In genomic region chr10:52746169-52746568, GRCh38 we compare ENCODE assay signal across 33 cellular contexts. TPM values are rescaled to one million over a fixed set of nuclear protein-coding genes. Genes with fewer than 3 reads are reported as not detected.
DNase-seq lines count a peak whose midpoint lies in the region; ATAC-seq, FAIRE-seq and TF ChIP-seq lines count a peak whose summit lies in the region.
"Had no signal": no experiment of that assay in that cellular context is flagged by ENCODE, and none has a peak within 500 bp of the region (broad histone marks: within the 10 kb centered on the region; RNA-seq: fewer than 3 reads in every experiment).

No MANE protein-coding gene starts in this region.

- TF ChIP-seq CTCF in SK-N-SH (IDR thresholded peaks at IDR 0.05) (no peak; the same call in 1 of the 2 replicates), MM.1S (IDR thresholded peaks at IDR 0.05; ENCODE audit: low read length) (peak; percentile 12; the same call in 1 of the 2 replicates), WERI-Rb-1 (IDR thresholded peaks at IDR 0.05; ENCODE audit: low read depth, low read length) (peak; percentile 32; the same call in 1 of the 2 replicates), ascending aorta (IDR thresholded peaks at IDR 0.05) (no peak)

- H3K4me3 ChIP-seq in SK-N-SH (ENCODE audit: low read depth in 2 of 2, low read length in 1 of 2), result no peak overlapping the region
- no peak overlapping the region for H3K4me3 ChIP-seq in MM.1S (ENCODE audit: low read length)
- no peak overlapping the region for H3K4me3 ChIP-seq in WERI-Rb-1 (ENCODE audit: low read depth, low read length)
- no peak overlapping the region for H3K4me3 ChIP-seq in small intestine (ENCODE audit: low read depth in 1 of 2, low read length in 2 of 2)
- H3K4me3 ChIP-seq in ascending aorta, result no peak overlapping the region
- H3K4me3 ChIP-seq: ovary, suprapubic skin had no signal

- no peak overlapping the region for H3K27ac ChIP-seq in SK-N-SH (ENCODE audit: low read depth in 2 of 2, low read length in 1 of 2)
- H3K27ac ChIP-seq in MM.1S (ENCODE audit: low read length), result no peak overlapping the region
- no peak overlapping the region for H3K27ac ChIP-seq in WERI-Rb-1
- H3K27ac ChIP-seq in small intestine (ENCODE audit: low read depth in 1 of 2, low read length in 1 of 2), result no peak overlapping the region
- no peak overlapping the region for H3K27ac ChIP-seq in ascending aorta
- H3K27ac ChIP-seq: ovary, suprapubic skin had no signal

- H3K4me1 ChIP-seq in SK-N-SH (ENCODE audit: control insufficient read depth in 1 of 2, insufficient read depth in 2 of 2, low read depth in 1 of 2, low read length in 1 of 2) (peaks cover 0 to 5% of the 10 kb centered on the region in 2 experiments; a peak in 1 of 4 replicates), MM.1S (ENCODE audit: low read length) (no peaks in the 10 kb centered on the region), small intestine (ENCODE audit: control insufficient read depth in 2 of 2, insufficient read depth in 1 of 2, low read depth in 1 of 2, low read length in 1 of 2) (no peaks in the 10 kb centered on the region), ascending aorta (no peaks in the 10 kb centered on the region)
- H3K4me1 ChIP-seq: suprapubic skin had no signal

- no peaks in the 10 kb centered on the region for H4K20me1 ChIP-seq in SK-N-SH (ENCODE audit: insufficient read depth)
- H4K20me1 ChIP-seq in MM.1S (ENCODE audit: insufficient read depth, low read length), result no peaks in the 10 kb centered on the region

- H3K9me3 ChIP-seq in SK-N-SH, result no peaks in the 10 kb centered on the region
- no peaks in the 10 kb centered on the region for H3K9me3 ChIP-seq in MM.1S (replicated peaks; ENCODE audit: insufficient read depth, low read length)
- H3K9me3 ChIP-seq in WERI-Rb-1 (ENCODE audit: severe bottlenecking), result no peaks in the 10 kb centered on the region
- H3K9me3 ChIP-seq in small intestine (ENCODE audit: control insufficient read depth, low read depth), result no peaks in the 10 kb centered on the region
- no peaks in the 10 kb centered on the region for H3K9me3 ChIP-seq in ascending aorta
- H3K9me3 ChIP-seq: ovary, suprapubic skin had no signal

- H3K4me3 Mint-ChIP-seq in stimulated activated effector memory CD8-positive, alpha-beta T cell treated with anti-CD3 and anti-CD28 coated beads, Interleukin-12 subunit alpha, Interleukin-12 subunit beta, amount 100 ng/mL, for 72 hours, result no peak overlapping the region
- H3K4me3 Mint-ChIP-seq: activated naive CD8-positive, alpha-beta T cell; activated T-cell treated with anti-CD3 and anti-CD28 coated beads, Interleukin-2, amount 50 U/mL, for 24 hours had no signal

- TF ChIP-seq RAD21 in SK-N-SH (IDR thresholded peaks at IDR 0.05; ENCODE audit: low read length), result no peak

- H3K9me2 ChIP-seq in SK-N-SH, result no peaks in the 10 kb centered on the region
- no peaks in the 10 kb centered on the region for H3K9me2 ChIP-seq in MM.1S (replicated peaks; ENCODE audit: insufficient read depth, low read length)

- H3K4me2 ChIP-seq in SK-N-SH (no peak overlapping the region), MM.1S (ENCODE audit: low read depth, low read length) (no peak overlapping the region)

- H3K9ac ChIP-seq in SK-N-SH (no peak overlapping the region), MM.1S (ENCODE audit: low read length) (no peak overlapping the region)

- DNase-seq in SK-N-SH (no peak), MM.1S (no peak), WERI-Rb-1 (no peak), small intestine (peak; percentile 9), NCI-H2196 (lab: John Stamatoyannopoulos, UW; ENCODE audit: unreplicated experiment) (no peak), ascending aorta (ENCODE audit: low spot score in 2 of 2) (no peak)
- DNase-seq in stimulated activated effector memory CD8-positive, alpha-beta T cell treated with anti-CD3 and anti-CD28 coated beads, Interleukin-12 subunit alpha, Interleukin-12 subunit beta, amount 100 ng/mL, for 72 hours (ENCODE audit: low spot score in 2 of 2), result no peak
- DNase-seq: 8988T; activated CD4-positive, alpha-beta T cell treated with anti-CD3 and anti-CD28 coated beads, Interleukin-2, amount 50 U/mL, for 1 hour; activated CD4-positive, CD25-positive, alpha-beta regulatory T cell; activated effector memory CD4-positive, alpha-beta T cell treated with anti-CD3 and anti-CD28 coated beads, Interleukin-2, amount 50 U/mL, for 16 hours; activated T-cell treated with anti-CD3 and anti-CD28 coated beads, Interleukin-2, amount 50 U/mL, for 24 hours; effector CD4-positive, alpha-beta T cell; Kasumi-1; NCI-H1092; NCI-H1694; NCI-H2171; NCI-H524; ovary; SHP77 treated with DMSO at 0.1 percent for 48 hours; stimulated activated naive CD4-positive, alpha-beta T cell treated with Interleukin-2 at 50 U/mL for 16 hours; T-helper 9 cell had no signal

- WGBS in SK-N-SH (ENCODE audit: low lambda C conversion rate), result 35% methylated on average over 5 of the region's 5 CpGs
- 63 to 84% (median 67%) methylated on average over 5 of the region's 5 CpGs for WGBS in small intestine, 3 donors

- no peaks in the 10 kb centered on the region for H3K36me3 ChIP-seq in SK-N-SH (replicated peaks in 1 of 2; ENCODE audit: control insufficient read depth in 1 of 2, insufficient read depth in 2 of 2, low read length in 1 of 2)
- no peaks in the 10 kb centered on the region for H3K36me3 ChIP-seq in MM.1S (replicated peaks; ENCODE audit: insufficient read depth, low read length)
- H3K36me3 ChIP-seq in WERI-Rb-1, result no peaks in the 10 kb centered on the region
- no peaks in the 10 kb centered on the region for H3K36me3 ChIP-seq in small intestine (ENCODE audit: control insufficient read depth in 2 of 2, insufficient read depth in 2 of 2, low read length in 2 of 2)
- H3K36me3 ChIP-seq in ascending aorta, result no peaks in the 10 kb centered on the region
- H3K36me3 ChIP-seq: ovary, suprapubic skin had no signal

- no peaks in the 10 kb centered on the region for H3K79me2 ChIP-seq in SK-N-SH (ENCODE audit: insufficient read depth)
- no peaks in the 10 kb centered on the region for H3K79me2 ChIP-seq in MM.1S (ENCODE audit: low read length)

- no peak for FAIRE-seq in small intestine (lab: Jason Lieb, UNC)
- FAIRE-seq: colon, RCC 7860 had no signal

- H3K27me3 ChIP-seq in SK-N-SH (ENCODE audit: insufficient read depth) (no peaks in the 10 kb centered on the region), MM.1S (replicated peaks; ENCODE audit: insufficient read depth, low read length) (no peaks in the 10 kb centered on the region), WERI-Rb-1 (ENCODE audit: insufficient read depth, low read depth, severe bottlenecking) (no peaks in the 10 kb centered on the region), small intestine (ENCODE audit: control insufficient read depth in 2 of 2, insufficient read depth in 2 of 2, low read length in 2 of 2) (no peaks in the 10 kb centered on the region), ascending aorta (no peaks in the 10 kb centered on the region)
- H3K27me3 ChIP-seq: ovary, suprapubic skin had no signal

- H3F3A ChIP-seq in SK-N-SH (replicated peaks; ENCODE audit: insufficient read depth) (no peaks in the 10 kb centered on the region), MM.1S (ENCODE audit: insufficient read depth, low read length) (no peaks in the 10 kb centered on the region)

- CTCF ChIA-PET in SK-N-SH (lab: Yijun Ruan, JAX), result interaction anchor here (1.0 to 2.2 kb wide), 3 partner anchors 33 to 102 kb away, joined by 3 to 10 read pairs (median 7); no protein-coding TSS in a partner anchor

- no peak overlapping the region for H3K27ac Mint-ChIP-seq in stimulated activated effector memory CD8-positive, alpha-beta T cell treated with anti-CD3 and anti-CD28 coated beads, Interleukin-12 subunit alpha, Interleukin-12 subunit beta, amount 100 ng/mL, for 72 hours
- H3K27ac Mint-ChIP-seq: activated naive CD8-positive, alpha-beta T cell; activated T-cell treated with anti-CD3 and anti-CD28 coated beads, Interleukin-2, amount 50 U/mL, for 24 hours had no signal

- POLR2A ChIA-PET in SK-N-SH (lab: Yijun Ruan, JAX), result no interaction called here

- intact Hi-C loops in ascending aorta (cut with DNase I), result no loop called here

- TF ChIP-seq EP300 in SK-N-SH (IDR thresholded peaks at IDR 0.05; ENCODE audit: borderline replicate concordance in 1 of 2, low read depth in 1 of 2, low read length in 1 of 2), result no peak

- no peaks in the 10 kb centered on the region for H3K36me3 Mint-ChIP-seq in stimulated activated effector memory CD8-positive, alpha-beta T cell treated with anti-CD3 and anti-CD28 coated beads, Interleukin-12 subunit alpha, Interleukin-12 subunit beta, amount 100 ng/mL, for 72 hours
- H3K36me3 Mint-ChIP-seq: activated naive CD8-positive, alpha-beta T cell had no signal

- no peaks in the 10 kb centered on the region for H3K4me1 Mint-ChIP-seq in stimulated activated effector memory CD8-positive, alpha-beta T cell treated with anti-CD3 and anti-CD28 coated beads, Interleukin-12 subunit alpha, Interleukin-12 subunit beta, amount 100 ng/mL, for 72 hours

- H2AFZ ChIP-seq in SK-N-SH (ENCODE audit: low read depth) (no peak overlapping the region), MM.1S (ENCODE audit: low read length) (no peak overlapping the region)

- ATAC-seq in SK-N-SH treated with all-trans-retinoic acid at 6 μM for 48 hours, result peak; percentile 79; the same call in 2 of the 3 replicates
- ATAC-seq in stimulated activated effector memory CD8-positive, alpha-beta T cell treated with anti-CD3 and anti-CD28 coated beads, Interleukin-12 subunit alpha, Interleukin-12 subunit beta, amount 100 ng/mL, for 72 hours, result no peak

- H3K9me3 Mint-ChIP-seq in stimulated activated effector memory CD8-positive, alpha-beta T cell treated with anti-CD3 and anti-CD28 coated beads, Interleukin-12 subunit alpha, Interleukin-12 subunit beta, amount 100 ng/mL, for 72 hours, result peaks cover 19% of the 10 kb centered on the region
- H3K9me3 Mint-ChIP-seq: activated T-cell treated with anti-CD3 and anti-CD28 coated beads, Interleukin-2, amount 50 U/mL, for 24 hours had no signal

TF ChIP-seq in SK-N-SH treated with all-trans-retinoic acid at 6 μM for 48 hours, 23 proteins besides CTCF, POLR2A, EP300 and RAD21 (continues in another document):
- TF ChIP-seq GLIS3 (CRISPR knock-in tag; IDR thresholded peaks at IDR 0.05) (no peak), ZNF70 (CRISPR knock-in tag; IDR thresholded peaks at IDR 0.05) (no peak), ISL1 (CRISPR knock-in tag; IDR thresholded peaks at IDR 0.05) (no peak)

TF ChIP-seq in SK-N-SH, 30 proteins besides CTCF, POLR2A, EP300 and RAD21 (continues in another document):
- TF ChIP-seq MXI1 (IDR thresholded peaks at IDR 0.05; ENCODE audit: low read depth, low read length), result no peak
- no peak for TF ChIP-seq ELF1 (IDR thresholded peaks at IDR 0.05)
- no peak for TF ChIP-seq FOXJ3 (CRISPR knock-in tag; IDR thresholded peaks at IDR 0.05)
- TF ChIP-seq FOSL2 (IDR thresholded peaks at IDR 0.05; ENCODE audit: borderline replicate concordance, low read depth), result no peak
- no peak for TF ChIP-seq MEF2A (IDR thresholded peaks at IDR 0.05; ENCODE audit: borderline replicate concordance, low read depth)
- TF ChIP-seq TEAD4 (IDR thresholded peaks at IDR 0.05; ENCODE audit: borderline replicate concordance, insufficient read depth), result no peak

RNA-seq across cellular contexts. Expression of gene MBL2, which starts 26.4 kb away (rescaled TPM):
- not detected in 2 replicates for polyA plus RNA-seq in SK-N-SH (2012; rRNA removed)
- polyA plus RNA-seq in SK-N-SH (2012; cell fraction: cytosol; rRNA removed), result not detected in 2 replicates
- 0.01 TPM in 1 of 2 replicates, not detected in the other for polyA plus RNA-seq in SK-N-SH (2012; cell fraction: nucleus; rRNA removed)
- polyA plus RNA-seq in small intestine, result not detected
- not detected for total RNA-seq in ascending aorta
- total RNA-seq: bronchial epithelial cell, ovary, renal cortical epithelial cell, skeletal muscle tissue, suprapubic skin, ureter had no signal
- polyA plus RNA-seq: BJ, neural cell, ovary had no signal

Comparison
In these comparisons a context has a peak if more than half of its experiments do, and no peak if none do; other contexts are left out.
1. CTCF ChIP-seq: peak in MM.1S (single experiment) and WERI-Rb-1 (single experiment); none in SK-N-SH (single experiment) and ascending aorta (0 of 3).